Comparison of ENCODE assay signal across 1 cellular context in the genomic region with DNA sequence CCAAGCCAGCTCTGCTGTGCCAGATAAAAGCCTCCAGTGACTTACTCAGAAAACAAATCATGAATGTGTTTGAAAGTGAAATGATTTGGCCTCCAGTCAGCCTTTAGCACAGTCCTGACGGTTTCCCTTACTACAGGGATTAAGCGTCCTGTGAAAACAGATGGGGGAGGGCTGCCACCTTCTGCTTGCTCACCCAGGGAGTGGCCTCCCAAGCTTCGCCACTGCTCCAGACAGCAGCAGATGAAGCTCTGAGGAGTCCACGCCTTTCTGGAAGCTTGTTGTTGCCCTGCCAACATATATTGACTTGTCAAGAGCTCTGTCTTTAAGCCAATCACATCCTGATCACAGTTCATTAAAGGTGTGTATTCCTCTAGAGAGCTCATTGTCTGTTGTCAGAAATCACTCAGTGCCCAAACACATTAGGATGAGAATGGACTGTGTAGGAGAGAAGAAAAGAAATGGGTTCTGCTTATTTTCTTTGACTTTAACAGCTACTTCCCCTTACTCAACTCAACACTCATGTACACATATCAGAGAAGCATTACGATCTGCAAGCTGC.
A peak's percentile ranks its signal among the peaks of the same experiment; 100 is the strongest.
TF ChIP-seq lines count a peak whose summit lies in the region.

No MANE protein-coding gene starts in this region.

TF ChIP-seq in K562, 482 proteins besides CTCF, POLR2A, EP300 and RAD21 (continued from another document):
- TF ChIP-seq, protein P1, sequence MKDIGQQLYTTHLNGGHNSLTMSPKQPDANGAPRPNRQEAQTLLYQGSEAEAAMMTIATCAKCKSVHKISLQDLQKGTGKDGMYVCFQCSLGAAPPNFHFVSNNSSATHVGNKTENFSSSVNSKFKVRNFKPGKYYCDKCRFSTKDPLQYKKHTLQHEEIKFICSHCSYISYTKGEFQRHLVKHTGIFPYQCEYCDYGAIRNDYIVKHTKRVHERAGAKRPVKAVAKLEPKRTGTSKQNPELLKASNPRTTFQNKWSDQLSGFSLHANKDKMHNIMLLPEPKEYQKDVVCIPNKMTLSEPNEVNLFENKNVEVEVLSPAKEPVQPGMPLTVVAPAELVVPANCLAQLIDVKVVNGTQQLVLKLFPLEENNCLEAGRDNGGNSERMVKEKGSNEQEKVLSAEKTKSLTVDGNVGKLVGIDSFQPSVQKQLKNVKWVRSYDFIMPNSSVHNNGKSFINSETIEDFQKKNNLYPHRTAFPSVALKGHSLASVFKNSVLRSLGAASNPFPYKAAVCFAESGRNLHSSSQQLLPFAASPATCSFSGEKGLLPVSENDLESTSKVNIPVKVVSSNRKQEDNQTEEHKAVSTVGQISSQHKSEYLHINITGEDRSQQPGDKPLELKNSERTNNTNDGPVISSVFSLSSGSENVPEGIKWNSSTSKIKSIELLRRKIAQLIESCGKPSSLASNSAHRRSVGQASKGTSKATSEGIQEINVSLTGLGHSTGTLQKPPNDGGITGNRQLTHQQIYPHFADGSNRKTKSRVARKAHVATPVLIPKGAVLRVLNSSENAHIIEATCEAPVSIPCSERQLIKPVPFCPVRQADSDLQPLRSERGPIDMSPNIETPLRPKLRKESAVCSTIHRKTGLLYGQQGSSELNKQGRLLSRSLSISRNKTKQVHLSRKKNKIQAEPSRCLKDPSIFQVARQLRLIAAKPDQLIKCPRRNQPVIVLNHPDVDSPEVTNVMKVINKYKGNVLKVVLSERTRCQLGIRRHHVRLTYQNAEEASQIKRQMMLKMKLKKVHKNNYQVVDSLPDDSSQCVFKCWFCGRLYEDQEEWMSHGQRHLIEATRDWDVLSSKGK (CRISPR knock-in tag; IDR thresholded peaks at IDR 0.05), result no peak
- TF ChIP-seq CTBP1 (IDR thresholded peaks at IDR 0.05; ENCODE audit: borderline replicate concordance), result 0 out of 2 replicates have a peak, but pooled peaks have one; percentile 35
- TF ChIP-seq FOXJ2 (tag; IDR thresholded peaks at IDR 0.05), result no peak
- TF ChIP-seq ZFP36 (IDR thresholded peaks at IDR 0.05; ENCODE audit: low read depth, low read length, partially characterized antibody), result peak; percentile 17
- TF ChIP-seq TAL1 (IDR thresholded peaks at IDR 0.05), result peak; percentile 33; the same call in 1 of the 2 replicates
